In the genomic region with DNA sequence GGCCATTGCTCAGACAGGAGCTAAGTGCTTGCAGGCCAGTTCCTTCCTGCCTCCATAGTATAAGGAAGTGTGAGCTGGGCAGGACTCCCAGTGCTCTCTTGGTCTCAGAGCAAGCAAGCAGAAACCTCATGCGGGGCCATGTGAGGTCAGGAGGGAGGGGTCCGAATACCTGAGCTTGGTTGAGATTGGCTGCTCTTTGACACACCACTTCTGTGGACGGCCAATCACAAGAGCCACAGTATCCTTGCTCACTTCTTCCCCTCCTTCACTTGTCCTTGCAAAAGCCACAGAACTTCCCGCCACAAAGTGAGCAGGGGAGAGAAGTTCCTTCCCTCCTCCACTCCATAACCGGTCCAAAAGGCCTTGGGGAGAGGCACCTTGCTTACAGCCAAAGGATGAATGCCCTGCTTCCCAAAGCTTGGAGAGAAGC, we compare ENCODE assay signal across 8 cellular contexts. TPM values are rescaled to one million over a fixed set of nuclear protein-coding genes. Genes with fewer than 3 reads are reported as not detected.
DNase-seq lines count a peak whose midpoint lies in the region; ATAC-seq and TF ChIP-seq lines count a peak whose summit lies in the region.

No MANE protein-coding gene starts in this region.

- peaks cover 17% of the 10 kb centered on the region for H3K4me1 Mint-ChIP-seq in activated CD4-positive, alpha-beta T cell treated with anti-CD3 and anti-CD28 coated beads, Interleukin-2, amount 10 ng/mL, durations not matched to agents 24 days and 14 days

- H4K20me1 ChIP-seq in fibroblast of lung (ENCODE audit: control insufficient read depth, extremely low read depth, insufficient read depth, low read length), result no peaks in the 10 kb centered on the region

- H3K4me1 ChIP-seq in RWPE2 (ENCODE audit: insufficient read depth, poor library complexity, severe bottlenecking) (peaks cover 30% of the 10 kb centered on the region), fibroblast of lung (ENCODE audit: control insufficient read depth, extremely low read depth, insufficient read depth, low read length) (no peaks in the 10 kb centered on the region)

- ATAC-seq in HG03039 (IDR thresholded peaks at IDR 0.05; ENCODE audit: unreplicated experiment) (peak; percentile 76), RWPE2 (ENCODE audit: low read depth) (peak; percentile 94)

- H3K9me3 ChIP-seq in RWPE2 (ENCODE audit: severe bottlenecking) (no peaks in the 10 kb centered on the region), fibroblast of lung (ENCODE audit: control insufficient read depth, insufficient read depth, low read depth, low read length) (no peaks in the 10 kb centered on the region)

- no peak overlapping the region for H3K4me2 ChIP-seq in fibroblast of lung (ENCODE audit: extremely low read depth, insufficient read depth, low read length)

- H3K36me3 ChIP-seq in RWPE2 (ENCODE audit: low read depth) (no peaks in the 10 kb centered on the region), fibroblast of lung (ENCODE audit: control insufficient read depth, insufficient read depth, low read length) (no peaks in the 10 kb centered on the region)

- DNase-seq in activated CD4-positive, alpha-beta T cell treated with anti-CD3 and anti-CD28 coated beads, Interleukin-2, amount 10 ng/mL, durations not matched to agents 24 days and 14 days, result peak; percentile 63
- DNase-seq in activated CD4-positive, alpha-beta T cell treated with anti-CD3 and anti-CD28 coated beads, Interleukin-2, amount 50 U/mL, for 4 hours, result no peak
- peak; percentile 73 for DNase-seq in RWPE2 (ENCODE audit: low spot score)
- peak; percentile 49 to 73 for DNase-seq in fibroblast of lung (ENCODE audit: low read depth in 2 of 2)
- peak; percentile 90 for DNase-seq in posterior vena cava (ENCODE audit: low spot score)
- no peak for DNase-seq in ecto neural progenitor cell (ENCODE audit: low spot score)
- DNase-seq in DMS53 (lab: John Stamatoyannopoulos, UW), result no peak

- TF ChIP-seq CTCF in RWPE2 (IDR thresholded peaks at IDR 0.05; ENCODE audit: poor library complexity, severe bottlenecking), result no peak
- TF ChIP-seq CTCF in fibroblast of lung (conservative IDR thresholded peaks at IDR 0.05 in 1 of 2, IDR thresholded peaks at IDR 0.05 in 1 of 2; ENCODE audit: low read depth in 1 of 2, low read length in 2 of 2), result no peak

- H3K27me3 Mint-ChIP-seq in activated CD4-positive, alpha-beta T cell treated with anti-CD3 and anti-CD28 coated beads, Interleukin-2, amount 10 ng/mL, durations not matched to agents 24 days and 14 days, result no peaks in the 10 kb centered on the region

- H3K36me3 Mint-ChIP-seq in activated CD4-positive, alpha-beta T cell treated with anti-CD3 and anti-CD28 coated beads, Interleukin-2, amount 10 ng/mL, durations not matched to agents 24 days and 14 days (ENCODE audit: low read depth), result no peaks in the 10 kb centered on the region

- intact Hi-C loops in activated CD4-positive, alpha-beta T cell treated with anti-CD3 and anti-CD28 coated beads, Interleukin-2, amount 10 ng/mL, durations not matched to agents 24 days and 14 days (cut with micrococcal nuclease), result no loop called here
- intact Hi-C loops in posterior vena cava (cut with DNase I), result no loop called here

- H2AFZ ChIP-seq in fibroblast of lung (ENCODE audit: low read length), result no peak overlapping the region

- peak overlapping the region; percentile 69 for H3K27ac ChIP-seq in RWPE2 (ENCODE audit: poor library complexity, severe bottlenecking)
- H3K27ac ChIP-seq in fibroblast of lung (ENCODE audit: insufficient read depth, low read length), result no peak overlapping the region

- no peak overlapping the region for H3K4me3 ChIP-seq in RWPE2 (ENCODE audit: severe bottlenecking)
- no peak overlapping the region for H3K4me3 ChIP-seq in fibroblast of lung (replicated peaks in 1 of 4; ENCODE audit: control extremely low read depth in 1 of 4, insufficient read depth in 1 of 4, low read depth in 3 of 4, low read length in 4 of 4)

- no peak overlapping the region for H3K9ac ChIP-seq in fibroblast of lung (ENCODE audit: insufficient read depth, low read length)

- peak overlapping the region; percentile 69 for H3K27ac Mint-ChIP-seq in activated CD4-positive, alpha-beta T cell treated with anti-CD3 and anti-CD28 coated beads, Interleukin-2, amount 10 ng/mL, durations not matched to agents 24 days and 14 days

- no peak overlapping the region for H3K4me3 Mint-ChIP-seq in activated CD4-positive, alpha-beta T cell treated with anti-CD3 and anti-CD28 coated beads, Interleukin-2, amount 10 ng/mL, durations not matched to agents 24 days and 14 days

- H3K79me2 ChIP-seq in fibroblast of lung (ENCODE audit: control insufficient read depth, insufficient read depth, low read length), result no peaks in the 10 kb centered on the region

- H3K9me3 Mint-ChIP-seq in activated CD4-positive, alpha-beta T cell treated with anti-CD3 and anti-CD28 coated beads, Interleukin-2, amount 10 ng/mL, durations not matched to agents 24 days and 14 days, result no peaks in the 10 kb centered on the region

- no peaks in the 10 kb centered on the region for H3K27me3 ChIP-seq in RWPE2 (ENCODE audit: insufficient read depth, poor library complexity, severe bottlenecking)
- H3K27me3 ChIP-seq in fibroblast of lung (ENCODE audit: control insufficient read depth, insufficient read depth, low read length), result peaks cover 8% of the 10 kb centered on the region

RNA-seq across cellular contexts. Expression of a gene that starts 56.7 kb away (rescaled TPM):
- total RNA-seq in activated CD4-positive, alpha-beta T cell treated with anti-CD3 and anti-CD28 coated beads, Interleukin-2, amount 10 ng/mL, durations not matched to agents 24 days and 14 days, result 112 and 115 TPM in 2 replicates
- 14.4 and 17.0 TPM in 2 replicates for total RNA-seq in fibroblast of lung
- 56.8 and 104 TPM in 2 replicates for polyA plus RNA-seq in fibroblast of lung
- 44.9 and 76.6 TPM in 2 replicates for polyA plus RNA-seq in fibroblast of lung (2012)
- polyA minus RNA-seq in fibroblast of lung (ENCODE audit: low replicate concordance), result 34.6 and 42.2 TPM in 2 replicates
- 10 to 100 TPM; 30.2 to 32.7 TPM for total RNA-seq in posterior vena cava

Comparison
In these comparisons a context has a peak if more than half of its experiments do, and no peak if none do; other contexts are left out.
1. DNase-seq: peak in activated CD4-positive, alpha-beta T cell treated with anti-CD3 and anti-CD28 coated beads, Interleukin-2, amount 10 ng/mL, durations not matched to agents 24 days and 14 days (single experiment), RWPE2 (single experiment), fibroblast of lung (2 of 2) and posterior vena cava (single experiment); none in activated CD4-positive, alpha-beta T cell treated with anti-CD3 and anti-CD28 coated beads, Interleukin-2, amount 50 U/mL, for 4 hours (0 of 2), ecto neural progenitor cell (single experiment) and DMS53 (single experiment).